In genomic region chr22:37079668-37080171, GRCh38 we compare ENCODE assay signal across 10 cellular contexts. TPM values are rescaled to one million over a fixed set of nuclear protein-coding genes. Genes with fewer than 3 reads are reported as not detected.
DNase-seq lines count a peak whose midpoint lies in the region; ATAC-seq and TF ChIP-seq lines count a peak whose summit lies in the region.
"Had no signal": no experiment of that assay in that cellular context is flagged by ENCODE, and none has a peak within 500 bp of the region (broad histone marks: within the 10 kb centered on the region; RNA-seq: fewer than 3 reads in every experiment).

No MANE protein-coding gene starts in this region.

- no peak overlapping the region for H3K4me2 ChIP-seq in fibroblast of lung (ENCODE audit: extremely low read depth, insufficient read depth, low read length)

- no peaks in the 10 kb centered on the region for H4K20me1 ChIP-seq in fibroblast of lung (ENCODE audit: control insufficient read depth, extremely low read depth, insufficient read depth, low read length)

- no peak for ATAC-seq in GM21360 (IDR thresholded peaks at IDR 0.05; ENCODE audit: unreplicated experiment)

- DNase-seq in KG1 (lab: John Stamatoyannopoulos, UW) = peak; percentile 12
- peak; percentile 64 to 82 for DNase-seq in activated CD8-positive, alpha-beta memory T cell treated with anti-CD3 and anti-CD28 coated beads for 1 hour (ENCODE audit: extremely low read depth in 1 of 2, low read depth in 1 of 2)
- DNase-seq in fibroblast of lung (ENCODE audit: low read depth in 2 of 2) = peak; percentile 9 to 62
- peak; percentile 73 for DNase-seq in stimulated activated CD8-positive, alpha-beta memory T cell treated with anti-CD3 and anti-CD28 coated beads, Interleukin-15, amount 100 ng/mL, for 1 hour (ENCODE audit: low read depth)
- no peak for DNase-seq in amygdala (lab: John Stamatoyannopoulos, UW)
- no peak for DNase-seq in NCI-H446 (lab: John Stamatoyannopoulos, UW)
- DNase-seq in SW480 (ENCODE audit: low spot score) = no peak

- H3K4me1 ChIP-seq in fibroblast of lung (ENCODE audit: control insufficient read depth, extremely low read depth, insufficient read depth, low read length) = no peaks in the 10 kb centered on the region

- H2AFZ ChIP-seq in fibroblast of lung (ENCODE audit: low read length) = no peak overlapping the region

- H3K9ac ChIP-seq in fibroblast of lung (ENCODE audit: insufficient read depth, low read length) = no peak overlapping the region

- H3K36me3 ChIP-seq in fibroblast of lung (ENCODE audit: control insufficient read depth, insufficient read depth, low read length) = no peaks in the 10 kb centered on the region

- H3K27ac ChIP-seq in fibroblast of lung (ENCODE audit: insufficient read depth, low read length) = no peak overlapping the region

- no peak overlapping the region for H3K4me3 ChIP-seq in fibroblast of lung (replicated peaks in 1 of 4; ENCODE audit: control extremely low read depth in 1 of 4, insufficient read depth in 1 of 4, low read depth in 3 of 4, low read length in 4 of 4)

- TF ChIP-seq CTCF in fibroblast of lung (conservative IDR thresholded peaks at IDR 0.05 in 1 of 2, IDR thresholded peaks at IDR 0.05 in 1 of 2; ENCODE audit: low read depth in 1 of 2, low read length in 2 of 2) = no peak

- H3K9me3 ChIP-seq in fibroblast of lung (ENCODE audit: control insufficient read depth, insufficient read depth, low read depth, low read length) = no peaks in the 10 kb centered on the region

- H3K79me2 ChIP-seq in fibroblast of lung (ENCODE audit: control insufficient read depth, insufficient read depth, low read length) = no peaks in the 10 kb centered on the region

- peaks cover 10% of the 10 kb centered on the region for H3K27me3 ChIP-seq in fibroblast of lung (ENCODE audit: control insufficient read depth, insufficient read depth, low read length)

RNA-seq across cellular contexts. Expression of gene KCTD17, which starts 28.2 kb away (rescaled TPM):
- 19.3 and 19.5 TPM in 2 replicates for total RNA-seq in fibroblast of lung
- 10.6 and 19.2 TPM in 2 replicates for polyA plus RNA-seq in fibroblast of lung
- polyA plus RNA-seq in fibroblast of lung (2012) = 21.7 and 36.7 TPM in 2 replicates
- polyA minus RNA-seq in fibroblast of lung (ENCODE audit: low replicate concordance) = 34.2 and 80.6 TPM in 2 replicates

RNA-seq across cellular contexts. Expression of gene TMPRSS6, which starts 29.8 kb away (rescaled TPM):
- total RNA-seq in fibroblast of lung = not detected in 2 replicates
- polyA plus RNA-seq in fibroblast of lung = not detected in 2 replicates
- 0.06 TPM in 1 of 2 replicates, not detected in the other for polyA plus RNA-seq in fibroblast of lung (2012)
- polyA minus RNA-seq in fibroblast of lung (ENCODE audit: low replicate concordance) = not detected in 2 replicates
- total RNA-seq: mesothelial cell of epicardium, SK-MEL-5 had no signal

Comparison
In these comparisons a context has a peak if more than half of its experiments do, and no peak if none do; other contexts are left out.
1. DNase-seq: peak in KG1 (single experiment), activated CD8-positive, alpha-beta memory T cell treated with anti-CD3 and anti-CD28 coated beads for 1 hour (2 of 2), fibroblast of lung (2 of 2) and stimulated activated CD8-positive, alpha-beta memory T cell treated with anti-CD3 and anti-CD28 coated beads, Interleukin-15, amount 100 ng/mL, for 1 hour (single experiment); none in amygdala (0 of 56), NCI-H446 (0 of 2) and SW480 (single experiment).